ENCODE assay signal across 18 cellular contexts in genomic region chr7:135910393-135911036, GRCh38.
DNase-seq lines count a peak whose midpoint lies in the region; ATAC-seq and TF ChIP-seq lines count a peak whose summit lies in the region.
"Had no signal": no experiment of that assay in that cellular context is flagged by ENCODE, and none has a peak within 500 bp of the region (broad histone marks: within the 10 kb centered on the region; RNA-seq: fewer than 3 reads in every experiment).

No MANE protein-coding gene starts in this region.

- H3K9ac ChIP-seq in neuronal stem cell (ENCODE audit: low read depth, low read length, poor library complexity) = no peak overlapping the region

- no peak overlapping the region for H3K4me2 ChIP-seq in neuronal stem cell (ENCODE audit: insufficient read depth, low read length, poor library complexity, severe bottlenecking)

- H2AK5ac ChIP-seq in neuronal stem cell (ENCODE audit: low read depth, low read length) = no peak overlapping the region

- H3K9me3 Mint-ChIP-seq in activated T-helper 17 cell treated with anti-CD3 and anti-CD28 coated beads, Interleukin-2, amount 50 U/mL, for 72 hours = no peaks in the 10 kb centered on the region
- H3K9me3 Mint-ChIP-seq: HFFc6; IgD-negative memory B cell; T-helper 1 cell treated with Interleukin-12 subunit alpha and Interleukin-12 subunit beta and Interleukin-4 antibody, amounts not matched to agents 30 μg/mL and 1 μg/mL, for 36 hours had no signal

- no peak overlapping the region for H3K27ac Mint-ChIP-seq in activated T-helper 17 cell treated with anti-CD3 and anti-CD28 coated beads, Interleukin-2, amount 50 U/mL, for 72 hours
- H3K27ac Mint-ChIP-seq: HFFc6; IgD-negative memory B cell; T-helper 1 cell treated with Interleukin-12 subunit alpha and Interleukin-12 subunit beta and Interleukin-4 antibody, amounts not matched to agents 30 μg/mL and 1 μg/mL, for 36 hours had no signal

- H3K4me3 ChIP-seq in HEK293 (ENCODE audit: low read depth, low read length) (no peak overlapping the region), neuronal stem cell (ENCODE audit: low read length in 2 of 2) (no peak overlapping the region), thyroid gland (replicated peaks in 1 of 3) (no peak overlapping the region)
- H3K4me3 ChIP-seq: SJSA1 had no signal

- H2BK5ac ChIP-seq in neuronal stem cell (ENCODE audit: low read length) = no peak overlapping the region

- no peak overlapping the region for H3K23ac ChIP-seq in neuronal stem cell (ENCODE audit: low read depth, low read length, poor library complexity)

- H3K27me3 ChIP-seq in neuronal stem cell (ENCODE audit: control insufficient read depth in 3 of 3, insufficient read depth in 3 of 3, low read depth in 1 of 3, low read length in 3 of 3) (no peaks in the 10 kb centered on the region), thyroid gland (no peaks in the 10 kb centered on the region)
- H3K27me3 ChIP-seq: SJSA1 had no signal

- no peak overlapping the region for H3K14ac ChIP-seq in neuronal stem cell (ENCODE audit: low read length)

- no peak overlapping the region for H2BK15ac ChIP-seq in neuronal stem cell (ENCODE audit: low read length)

- H3K79me1 ChIP-seq in neuronal stem cell (ENCODE audit: low read depth, low read length) = no peaks in the 10 kb centered on the region

- no peak for TF ChIP-seq POLR2A in thyroid gland (IDR thresholded peaks at IDR 0.05)

- H3K4me3 Mint-ChIP-seq in activated T-helper 17 cell treated with anti-CD3 and anti-CD28 coated beads, Interleukin-2, amount 50 U/mL, for 72 hours = no peak overlapping the region
- H3K4me3 Mint-ChIP-seq: IgD-negative memory B cell; T-helper 1 cell treated with Interleukin-12 subunit alpha and Interleukin-12 subunit beta and Interleukin-4 antibody, amounts not matched to agents 30 μg/mL and 1 μg/mL, for 36 hours had no signal

- no peak overlapping the region for H2AFZ ChIP-seq in neuronal stem cell (ENCODE audit: low read length)

- no peaks in the 10 kb centered on the region for H3K36me3 Mint-ChIP-seq in activated T-helper 17 cell treated with anti-CD3 and anti-CD28 coated beads, Interleukin-2, amount 50 U/mL, for 72 hours (ENCODE audit: low read depth)

- no peak overlapping the region for H3K4ac ChIP-seq in neuronal stem cell (ENCODE audit: low read length)

- CTCF ChIA-PET in HEK293 (lab: Yijun Ruan, JAX) = no interaction called here

- H3K27ac ChIP-seq in HEK293 (ENCODE audit: extremely low read depth, low read depth, low read length) = no peak overlapping the region
- peak overlapping the region; percentile 58 for H3K27ac ChIP-seq in neuronal stem cell (replicated peaks; ENCODE audit: low read length)
- H3K27ac ChIP-seq in thyroid gland = no peak overlapping the region
- H3K27ac ChIP-seq: HL-60, SJSA1 had no signal

- ATAC-seq in HG03520 (IDR thresholded peaks at IDR 0.05; ENCODE audit: unreplicated experiment) = peak; percentile 58
- ATAC-seq in activated T-helper 17 cell treated with anti-CD3 and anti-CD28 coated beads, Interleukin-2, amount 50 U/mL, for 72 hours (replicated peaks) = peak; percentile 35

- DNase-seq in neuronal stem cell (ENCODE audit: low spot score) (no peak), thyroid gland (no peak), NCI-H510A treated with DMSO at 0.1 percent for 48 hours (lab: John Stamatoyannopoulos, UW) (no peak), HK-2 (ENCODE audit: unreplicated experiment) (no peak)
- DNase-seq: ACHN; C1 segment of cervical spinal cord; DMS79 treated with DMSO at 0.1 percent for 48 hours; HFFc6; Kasumi-1; NCI-H2227 treated with DMSO at 0.1 percent for 48 hours; NK-92 treated with Interleukin-12 subunit alpha and Interleukin-12 subunit beta, amount 100 ng/mL, for 24 hours had no signal

- WGBS in neuronal stem cell (ENCODE audit: extremely low coverage in 2 of 2, insufficient read length in 2 of 2, insufficient replicate concordance in 1 of 2), 2 donors = no CpG with 5 or more reads among the region's 2 CpGs
- WGBS in thyroid gland, 2 donors = 92 to 94% methylated on average over 2 of the region's 2 CpGs

- H3K4me1 Mint-ChIP-seq in activated T-helper 17 cell treated with anti-CD3 and anti-CD28 coated beads, Interleukin-2, amount 50 U/mL, for 72 hours = no peaks in the 10 kb centered on the region

- POLR2A ChIA-PET in HEK293 (lab: Yijun Ruan, JAX) = no interaction called here

- H4K91ac ChIP-seq in neuronal stem cell (ENCODE audit: low read depth, low read length, poor library complexity) = no peak overlapping the region

- no peaks in the 10 kb centered on the region for H3K9me3 ChIP-seq in HEK293 (ENCODE audit: control insufficient read depth, insufficient read depth, low read depth, low read length)
- no peaks in the 10 kb centered on the region for H3K9me3 ChIP-seq in neuronal stem cell (replicated peaks in 1 of 2; ENCODE audit: control insufficient read depth in 2 of 2, insufficient read depth in 1 of 2, low read depth in 1 of 2, low read length in 2 of 2)
- H3K9me3 ChIP-seq in thyroid gland = no peaks in the 10 kb centered on the region
- H3K9me3 ChIP-seq: SJSA1 had no signal

- intact Hi-C loops in thyroid gland (cut with DNase I) = no loop called here

- no peaks in the 10 kb centered on the region for H3K27me3 Mint-ChIP-seq in activated T-helper 17 cell treated with anti-CD3 and anti-CD28 coated beads, Interleukin-2, amount 50 U/mL, for 72 hours

- H3K36me3 ChIP-seq in HEK293 (ENCODE audit: control insufficient read depth in 2 of 2, insufficient read depth in 1 of 2, low read length in 2 of 2) = no peaks in the 10 kb centered on the region
- no peaks in the 10 kb centered on the region for H3K36me3 ChIP-seq in neuronal stem cell (replicated peaks in 1 of 2; ENCODE audit: control insufficient read depth in 2 of 2, insufficient read depth in 2 of 2, low read length in 2 of 2)
- no peaks in the 10 kb centered on the region for H3K36me3 ChIP-seq in thyroid gland
- H3K36me3 ChIP-seq: SJSA1 had no signal

- H2BK120ac ChIP-seq in neuronal stem cell (ENCODE audit: low read depth, low read length) = no peak overlapping the region

- no peak overlapping the region for H2BK12ac ChIP-seq in neuronal stem cell (ENCODE audit: low read length)

- H4K8ac ChIP-seq in neuronal stem cell (ENCODE audit: low read depth, low read length) = no peak overlapping the region

- TF ChIP-seq CTCF in HEK293 (tag by site-specific recombination; IDR thresholded peaks at IDR 0.05) (no peak), thyroid gland (IDR thresholded peaks at IDR 0.05) (no peak)

- H3K18ac ChIP-seq in neuronal stem cell (ENCODE audit: low read length) = no peak overlapping the region

- H3K4me1 ChIP-seq in HEK293 (ENCODE audit: control insufficient read depth, insufficient read depth, low read length) (no peaks in the 10 kb centered on the region), neuronal stem cell (ENCODE audit: control insufficient read depth in 2 of 2, insufficient read depth in 1 of 2, low read depth in 1 of 2, low read length in 2 of 2) (peaks cover 0 to 4% of the 10 kb centered on the region in 2 donors), thyroid gland (no peaks in the 10 kb centered on the region)
- H3K4me1 ChIP-seq: SJSA1 had no signal

TF ChIP-seq in HEK293, 187 proteins besides CTCF, POLR2A, EP300 and RAD21:
- TF ChIP-seq ATF2 (tag by site-specific recombination; IDR thresholded peaks at IDR 0.05; ENCODE audit: low read depth) (peak; percentile 85; the same call in 1 of the 2 replicates), ZNF26 (tag by site-specific recombination; IDR thresholded peaks at IDR 0.05) (no peak)
TF ChIP-seq in HEK293: peak in this region for 1.
